20 cellular contexts compared by ENCODE assay signal in the genomic region with DNA sequence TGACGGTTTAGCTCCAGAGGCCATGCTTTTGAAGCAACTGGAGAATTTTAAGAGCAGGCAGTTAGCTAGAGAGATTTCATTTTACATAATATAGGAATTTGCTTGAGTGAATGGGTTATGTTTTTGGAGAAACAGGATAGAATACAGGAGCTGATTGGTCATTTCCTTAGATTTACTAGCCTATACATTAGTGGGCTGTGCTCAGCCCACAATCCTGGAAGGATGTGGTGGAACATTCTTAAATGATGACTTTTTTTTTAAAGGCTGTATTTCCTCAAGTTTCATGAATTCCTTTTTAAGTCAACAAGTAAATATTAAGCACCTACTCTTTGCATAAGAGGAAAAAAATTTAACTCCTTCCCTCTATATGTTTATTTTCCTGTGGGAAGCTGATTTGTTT.
DNase-seq lines count a peak whose midpoint lies in the region; ATAC-seq lines count a peak whose summit lies in the region.
"Had no signal": no experiment of that assay in that cellular context is flagged by ENCODE, and none has a peak within 500 bp of the region (broad histone marks: within the 10 kb centered on the region; RNA-seq: fewer than 3 reads in every experiment).

No MANE protein-coding gene starts in this region.

- H3K27me3 ChIP-seq in mesenchymal stem cell (ENCODE audit: control insufficient read depth in 1 of 2, insufficient read depth in 1 of 2, low read length in 2 of 2) = no peaks in the 10 kb centered on the region
- H3K27me3 ChIP-seq: adrenal gland, heart left ventricle, neutrophil had no signal

- peak overlapping the region; percentile 66 for H3K27ac ChIP-seq in epithelial cell of prostate
- H3K27ac ChIP-seq in mesenchymal stem cell (ENCODE audit: low read length, poor library complexity, severe bottlenecking) = no peak overlapping the region
- H3K27ac ChIP-seq: adrenal gland, heart left ventricle, neutrophil, SK-N-MC, WERI-Rb-1 had no signal

- H2BK5ac ChIP-seq in mesenchymal stem cell (ENCODE audit: low read depth, low read length, poor library complexity, severe bottlenecking) = no peak overlapping the region

- H2AK5ac ChIP-seq in mesenchymal stem cell (ENCODE audit: low read length, severe bottlenecking) = no peak overlapping the region

- no peaks in the 10 kb centered on the region for H3K36me3 ChIP-seq in mesenchymal stem cell (ENCODE audit: control insufficient read depth in 1 of 2, insufficient read depth in 2 of 2, low read depth in 1 of 2, low read length in 2 of 2)
- H3K36me3 ChIP-seq: adrenal gland, heart left ventricle, neutrophil, WERI-Rb-1 had no signal

- no peak overlapping the region for H2BK15ac ChIP-seq in mesenchymal stem cell (ENCODE audit: low read depth, poor library complexity, severe bottlenecking)

- no peak overlapping the region for H3K23ac ChIP-seq in mesenchymal stem cell (ENCODE audit: low read length in 2 of 2)

- H3K14ac ChIP-seq in mesenchymal stem cell (ENCODE audit: low read length in 2 of 2) = no peak overlapping the region

- no peak overlapping the region for H3K4me2 ChIP-seq in mesenchymal stem cell (ENCODE audit: low read length, poor library complexity, severe bottlenecking)

- H3K4ac ChIP-seq in mesenchymal stem cell (ENCODE audit: low read depth in 1 of 2, low read length in 2 of 2) = no peak overlapping the region

- H3K9me3 ChIP-seq in mesenchymal stem cell (ENCODE audit: control insufficient read depth, low read length) = no peaks in the 10 kb centered on the region
- H3K9me3 ChIP-seq: adrenal gland, heart left ventricle, neutrophil had no signal

- DNase-seq in ELR (ENCODE audit: low read depth) (peak; percentile 91), RKO (ENCODE audit: low spot score) (peak; percentile 1), epithelial cell of prostate (ENCODE audit: low read depth, low spot score) (no peak), mesenchymal stem cell (peak; percentile 48), islet precursor cell (no peak), AML-193 (lab: John Stamatoyannopoulos, UW) (no peak)
- DNase-seq in stimulated activated naive CD8-positive, alpha-beta T cell treated with anti-CD3 and anti-CD28 coated beads, Interleukin-15, Interleukin-2, amounts not matched to agents 100 U/mL and 50 U/mL, for 24 hours = no peak
- DNase-seq: activated CD4-positive, alpha-beta T cell treated with anti-CD3 and anti-CD28 coated beads, Interleukin-2, amount 50 U/mL, for 48 hours; activated gamma-delta T cell; adrenal gland; central memory CD4-positive, alpha-beta T cell; heart left ventricle; NCI-H1694; NCI-H82; stimulated activated CD4-positive, alpha-beta T cell treated with anti-CD3 and anti-CD28 coated beads, Interleukin-4, amount 100 ng/mL, for 4 hours; WERI-Rb-1 had no signal

- H3K9ac ChIP-seq in mesenchymal stem cell (ENCODE audit: low read length) = no peak overlapping the region

- no peaks in the 10 kb centered on the region for H3K4me1 ChIP-seq in mesenchymal stem cell (ENCODE audit: control insufficient read depth, insufficient read depth, low read depth, low read length)
- H3K4me1 ChIP-seq: adrenal gland had no signal

- no peaks in the 10 kb centered on the region for H3K79me1 ChIP-seq in mesenchymal stem cell (replicated peaks; ENCODE audit: low read length, poor library complexity, severe bottlenecking)

- H4K8ac ChIP-seq in mesenchymal stem cell (ENCODE audit: low read length) = no peak overlapping the region

- no peak overlapping the region for H3K18ac ChIP-seq in mesenchymal stem cell (ENCODE audit: low read depth in 1 of 2, low read length in 2 of 2)

- no peak overlapping the region for H4K91ac ChIP-seq in mesenchymal stem cell (ENCODE audit: low read length)

- H2BK120ac ChIP-seq in mesenchymal stem cell (ENCODE audit: low read depth, low read length) = no peak overlapping the region

- no peak overlapping the region for H2AFZ ChIP-seq in mesenchymal stem cell (ENCODE audit: low read depth, low read length)

- no peak overlapping the region for H2BK12ac ChIP-seq in mesenchymal stem cell (ENCODE audit: low read length in 2 of 2)

- 75% methylated on average over 1 of the region's 1 CpG for WGBS in mesenchymal stem cell

- no peak for ATAC-seq in stimulated activated naive CD8-positive, alpha-beta T cell treated with anti-CD3 and anti-CD28 coated beads, Interleukin-15, Interleukin-2, amounts not matched to agents 100 U/mL and 50 U/mL, for 24 hours
- no peak for ATAC-seq in HG03520 (IDR thresholded peaks at IDR 0.05; ENCODE audit: unreplicated experiment)
- ATAC-seq: heart left ventricle had no signal

- H3K4me3 ChIP-seq in mesenchymal stem cell (ENCODE audit: insufficient read depth in 1 of 2, low read depth in 1 of 2, low read length in 2 of 2) = no peak overlapping the region
- H3K4me3 ChIP-seq: adrenal gland, heart left ventricle, lung, SK-N-MC had no signal

Comparison
In these comparisons a context has a peak if more than half of its experiments do, and no peak if none do; other contexts are left out.
1. DNase-seq: peak in ELR (single experiment), RKO (single experiment) and mesenchymal stem cell (single experiment); none in epithelial cell of prostate (single experiment), islet precursor cell (single experiment), stimulated activated naive CD8-positive, alpha-beta T cell treated with anti-CD3 and anti-CD28 coated beads, Interleukin-15, Interleukin-2, amounts not matched to agents 100 U/mL and 50 U/mL, for 24 hours (single experiment) and AML-193 (0 of 2).